8 cellular contexts compared by ENCODE assay signal in genomic region chr5:139650689-139651501, GRCh38. TPM values are rescaled to one million over a fixed set of nuclear protein-coding genes. Genes with fewer than 3 reads are reported as not detected.
DNase-seq lines count a peak whose midpoint lies in the region; ATAC-seq and TF ChIP-seq lines count a peak whose summit lies in the region.

No MANE protein-coding gene starts in this region.

- ATAC-seq in left cardiac atrium, result peak; percentile 13 to 14

- peaks cover 28% of the 10 kb centered on the region for H3K4me1 ChIP-seq in HEK293 (ENCODE audit: control insufficient read depth, insufficient read depth, low read length)

- H3K4me3 Mint-ChIP-seq in activated T-helper 1 cell treated with anti-CD3 and anti-CD28 coated beads, Interleukin-12 subunit alpha, Interleukin-12 subunit beta, Interleukin-2, Interleukin-4 antibody, amounts not matched to agents 30 ng/mL and 10 ng/mL and 1 ng/mL, durations not matched to agents 14 hours and 24 hours and 36 hours, result peak overlapping the region; percentile 40

- POLR2A ChIA-PET in HEK293 (lab: Yijun Ruan, JAX), result no interaction called here

- DNase-seq in activated T-helper 1 cell treated with anti-CD3 and anti-CD28 coated beads, Interleukin-12 subunit alpha, Interleukin-12 subunit beta, Interleukin-2, Interleukin-4 antibody, amounts not matched to agents 30 ng/mL and 10 ng/mL and 1 ng/mL, durations not matched to agents 14 hours and 24 hours and 36 hours (ENCODE audit: low spot score), result no peak
- DNase-seq in left cardiac atrium (no peak), posterior vena cava (ENCODE audit: low spot score) (peak; percentile 82), NCI-H2227 (lab: John Stamatoyannopoulos, UW; ENCODE audit: unreplicated experiment) (no peak), NCI-H510A (lab: John Stamatoyannopoulos, UW) (no peak), H4 (ENCODE audit: low spot score) (no peak)
- no peak for DNase-seq in central memory CD4-positive, alpha-beta T cell

- no peak overlapping the region for H3K27ac ChIP-seq in HEK293 (ENCODE audit: extremely low read depth, low read depth, low read length)

- CTCF ChIA-PET in HEK293 (lab: Yijun Ruan, JAX), result interaction anchor here (0.7 to 2.4 kb wide), 4 partner anchors 17 to 115 kb away, joined by 3 to 6 read pairs (median 4); no protein-coding TSS in a partner anchor

- peaks cover 25% of the 10 kb centered on the region for H3K4me1 Mint-ChIP-seq in activated T-helper 1 cell treated with anti-CD3 and anti-CD28 coated beads, Interleukin-12 subunit alpha, Interleukin-12 subunit beta, Interleukin-2, Interleukin-4 antibody, amounts not matched to agents 30 ng/mL and 10 ng/mL and 1 ng/mL, durations not matched to agents 14 hours and 24 hours and 36 hours (ENCODE audit: low read depth)

- no peak overlapping the region; the same call in 1 of the 2 replicates for H3K4me3 ChIP-seq in HEK293 (ENCODE audit: low read depth, low read length)

- H3K36me3 ChIP-seq in HEK293 (ENCODE audit: control insufficient read depth in 2 of 2, insufficient read depth in 1 of 2, low read length in 2 of 2), result no peaks in the 10 kb centered on the region

- TF ChIP-seq CTCF in HEK293 (tag by site-specific recombination; IDR thresholded peaks at IDR 0.05), result no peak

- no peaks in the 10 kb centered on the region for H3K9me3 Mint-ChIP-seq in activated T-helper 1 cell treated with anti-CD3 and anti-CD28 coated beads, Interleukin-12 subunit alpha, Interleukin-12 subunit beta, Interleukin-2, Interleukin-4 antibody, amounts not matched to agents 30 ng/mL and 10 ng/mL and 1 ng/mL, durations not matched to agents 14 hours and 24 hours and 36 hours

- H3K27ac Mint-ChIP-seq in activated T-helper 1 cell treated with anti-CD3 and anti-CD28 coated beads, Interleukin-12 subunit alpha, Interleukin-12 subunit beta, Interleukin-2, Interleukin-4 antibody, amounts not matched to agents 30 ng/mL and 10 ng/mL and 1 ng/mL, durations not matched to agents 14 hours and 24 hours and 36 hours, result no peak overlapping the region

- H3K27me3 Mint-ChIP-seq in activated T-helper 1 cell treated with anti-CD3 and anti-CD28 coated beads, Interleukin-12 subunit alpha, Interleukin-12 subunit beta, Interleukin-2, Interleukin-4 antibody, amounts not matched to agents 30 ng/mL and 10 ng/mL and 1 ng/mL, durations not matched to agents 14 hours and 24 hours and 36 hours (ENCODE audit: insufficient read depth), result peaks cover 59% of the 10 kb centered on the region

- no peaks in the 10 kb centered on the region for H3K9me3 ChIP-seq in HEK293 (ENCODE audit: control insufficient read depth, insufficient read depth, low read depth, low read length)

- H3K36me3 Mint-ChIP-seq in activated T-helper 1 cell treated with anti-CD3 and anti-CD28 coated beads, Interleukin-12 subunit alpha, Interleukin-12 subunit beta, Interleukin-2, Interleukin-4 antibody, amounts not matched to agents 30 ng/mL and 10 ng/mL and 1 ng/mL, durations not matched to agents 14 hours and 24 hours and 36 hours (ENCODE audit: low read depth), result no peaks in the 10 kb centered on the region

- intact Hi-C loops in activated T-helper 1 cell treated with anti-CD3 and anti-CD28 coated beads, Interleukin-12 subunit alpha, Interleukin-12 subunit beta, Interleukin-2, Interleukin-4 antibody, amounts not matched to agents 30 ng/mL and 10 ng/mL and 1 ng/mL, durations not matched to agents 14 hours and 24 hours and 36 hours (cut with micrococcal nuclease), result loop anchor here (1.0 kb wide), 1 partner anchor 115 kb away; no protein-coding TSS in a partner anchor
- intact Hi-C loops in left cardiac atrium (cut with DNase I), result loop anchor here in 1 of 2 donors (5.0 kb wide), 1 partner anchor 36 kb away; no protein-coding TSS in a partner anchor
- intact Hi-C loops in posterior vena cava (cut with DNase I), result loop anchor here in 1 of 2 donors (2.0 to 5.0 kb wide), 2 partner anchors 14 to 96 kb away; no protein-coding TSS in a partner anchor

TF ChIP-seq in HEK293, 187 proteins besides CTCF, POLR2A, EP300 and RAD21:
- TF ChIP-seq IKZF3 (tag by site-specific recombination; IDR thresholded peaks at IDR 0.05), result peak; percentile 22; the same call in 1 of the 2 replicates
- peak; percentile 34; the same call in 1 of the 2 replicates for TF ChIP-seq GLIS2 (tag by site-specific recombination; IDR thresholded peaks at IDR 0.05)
- no peak for TF ChIP-seq ZNF48 (tag by site-specific recombination; IDR thresholded peaks at IDR 0.05)
- no peak for TF ChIP-seq ZNF639 (tag by site-specific recombination; IDR thresholded peaks at IDR 0.05)
- TF ChIP-seq PATZ1 (tag by site-specific recombination; IDR thresholded peaks at IDR 0.05), result 0 out of 2 replicates have a peak, but pooled peaks have one; percentile 6
- 0 out of 2 replicates have a peak, but pooled peaks have one; percentile 4 for TF ChIP-seq TCF7L2 (IDR thresholded peaks at IDR 0.05; ENCODE audit: borderline replicate concordance, low read depth, low read length)
- TF ChIP-seq ZNF341 (tag by site-specific recombination; IDR thresholded peaks at IDR 0.05; ENCODE audit: low read depth), result 0 out of 2 replicates have a peak, but pooled peaks have one; percentile 28

RNA-seq across cellular contexts. Expression of gene CXXC5, which starts 2.7 kb away (rescaled TPM):
- 0.88 and 1.7 TPM in 2 replicates for total RNA-seq in activated T-helper 1 cell treated with anti-CD3 and anti-CD28 coated beads, Interleukin-12 subunit alpha, Interleukin-12 subunit beta, Interleukin-2, Interleukin-4 antibody, amounts not matched to agents 30 ng/mL and 10 ng/mL and 1 ng/mL, durations not matched to agents 14 hours and 24 hours and 36 hours
- total RNA-seq in left cardiac atrium (10 to 100 TPM; 33.4 to 44.1 TPM), posterior vena cava (10 to 100 TPM; 48.9 to 49.1 TPM)
- 46.9 and 55.1 TPM in 2 replicates for total RNA-seq in H4 (2014; rRNA removed; shearing (Covaris generic))

Comparison
In these comparisons a context has a peak if more than half of its experiments do, and no peak if none do; other contexts are left out.
1. RNA of gene CXXC5, which starts 2.7 kb away (total RNA-seq): 48.9 to 49.1 TPM in posterior vena cava, 46.9 to 55.1 TPM in H4 and 33.4 to 44.1 TPM in left cardiac atrium; 0.88 to 1.7 TPM in activated T-helper 1 cell treated with anti-CD3 and anti-CD28 coated beads, Interleukin-12 subunit alpha, Interleukin-12 subunit beta, Interleukin-2, Interleukin-4 antibody, amounts not matched to agents 30 ng/mL and 10 ng/mL and 1 ng/mL, durations not matched to agents 14 hours and 24 hours and 36 hours; every median in the first group is over 10 times any median in the second.